13 cellular contexts compared by ENCODE assay signal in the genomic region with DNA sequence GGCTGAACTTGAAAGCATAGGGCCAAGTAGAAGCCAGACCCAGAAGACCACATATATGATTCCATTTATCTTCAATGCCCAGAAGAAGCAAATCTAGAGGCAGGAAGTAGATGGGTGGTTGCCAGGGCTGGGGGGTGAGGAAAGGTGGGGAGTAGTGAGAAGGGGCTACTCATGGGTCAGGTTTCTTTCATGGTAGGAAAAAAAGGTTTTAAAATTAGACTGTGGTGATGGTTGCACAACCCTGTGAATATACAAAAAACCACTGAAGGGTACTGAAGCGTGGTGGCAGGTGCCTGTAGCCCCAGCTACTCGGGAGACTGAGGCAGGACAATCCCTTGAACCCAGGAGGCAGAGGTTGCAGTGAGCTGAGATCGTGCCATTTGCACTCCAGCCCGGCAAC. TPM values are rescaled to one million over a fixed set of nuclear protein-coding genes. Genes with fewer than 3 reads are reported as not detected.
DNase-seq lines count a peak whose midpoint lies in the region; ATAC-seq, FAIRE-seq and TF ChIP-seq lines count a peak whose summit lies in the region.
"Had no signal": no experiment of that assay in that cellular context is flagged by ENCODE, and none has a peak within 500 bp of the region (broad histone marks: within the 10 kb centered on the region; RNA-seq: fewer than 3 reads in every experiment).

No MANE protein-coding gene starts in this region.

- DNase-seq in activated naive CD4-positive, alpha-beta T cell treated with anti-CD3 and anti-CD28 coated beads, Interleukin-2, amount 50 U/mL, for 72 hours (ENCODE audit: low spot score in 2 of 2) = peak in 1 of 2 donors; percentile 52
- no peak for DNase-seq in activated naive CD4-positive, alpha-beta T cell treated with anti-CD3 and anti-CD28 coated beads, Interleukin-2, amount 50 U/mL, for 16 hours
- DNase-seq in GM12878 (ENCODE audit: low read depth, low spot score) (peak; percentile 51), SHP77 (lab: John Stamatoyannopoulos, UW) (no peak), RPMI8226 (no peak), NCI-H69 (lab: John Stamatoyannopoulos, UW) (no peak)
- no peak for DNase-seq in stimulated activated naive CD8-positive, alpha-beta T cell treated with anti-CD3 and anti-CD28 coated beads, Interleukin-15, amount 100 ng/mL, for 72 hours
- DNase-seq: NCI-H2227 treated with DMSO at 0.1 percent for 48 hours, SJCRH30 had no signal

- peaks cover 10% of the 10 kb centered on the region for H3K79me2 ChIP-seq in GM12878 (ENCODE audit: control insufficient read depth, insufficient read depth, low read length)

- CTCF ChIA-PET in GM12878 (lab: Yijun Ruan, JAX) = interaction anchor here (0.6 to 2.1 kb wide), 2 partner anchors 8 to 21 kb away, joined by 3 to 5 read pairs; no protein-coding TSS in a partner anchor

- H3K4me2 ChIP-seq in GM12878 (ENCODE audit: control insufficient read depth, insufficient read depth) = peak overlapping the region; percentile 78

- peaks cover 7 to 29% of the 10 kb centered on the region in 2 donors for H3K36me3 Mint-ChIP-seq in activated naive CD4-positive, alpha-beta T cell treated with anti-CD3 and anti-CD28 coated beads, Interleukin-2, amount 50 U/mL, for 72 hours

- TF ChIP-seq EP300 in Ishikawa (IDR thresholded peaks at IDR 0.05; ENCODE audit: borderline replicate concordance) (peak; percentile 52; the same call in 1 of the 2 replicates), GM12878 (IDR thresholded peaks at IDR 0.05; ENCODE audit: borderline replicate concordance in 1 of 2, control insufficient read depth in 1 of 2, low read depth in 2 of 2, low read length in 2 of 2) (no peak)

- 24% methylated on average over 4 of the region's 4 CpGs for WGBS in GM12878 (ENCODE audit: insufficient coverage, insufficient replicate concordance, low lambda C conversion rate, missing lambda C conversion rate)

- H4K20me1 ChIP-seq in GM12878 (ENCODE audit: control insufficient read depth, insufficient read depth) = peaks cover 8% of the 10 kb centered on the region

- H3K9me3 ChIP-seq in GM12878 (replicated peaks; ENCODE audit: control insufficient read depth, insufficient read depth, low read length) = no peaks in the 10 kb centered on the region
- H3K9me3 ChIP-seq: SJCRH30 had no signal

- H3K27me3 Mint-ChIP-seq in stimulated activated naive CD8-positive, alpha-beta T cell treated with anti-CD3 and anti-CD28 coated beads, Interleukin-15, amount 100 ng/mL, for 72 hours = no peaks in the 10 kb centered on the region

- H3K9me3 Mint-ChIP-seq in activated naive CD4-positive, alpha-beta T cell treated with anti-CD3 and anti-CD28 coated beads, Interleukin-2, amount 50 U/mL, for 72 hours = no peaks in the 10 kb centered on the region
- no peaks in the 10 kb centered on the region for H3K9me3 Mint-ChIP-seq in stimulated activated naive CD8-positive, alpha-beta T cell treated with anti-CD3 and anti-CD28 coated beads, Interleukin-15, amount 100 ng/mL, for 72 hours

- no peak for TF ChIP-seq CTCF in GM12878 (IDR thresholded peaks at IDR 0.05 in 2 of 3, conservative IDR thresholded peaks at IDR 0.05 in 1 of 3; ENCODE audit: control insufficient read depth in 2 of 3, extremely low read depth in 1 of 3, insufficient read depth in 1 of 3, low read depth in 3 of 3, low read length in 3 of 3)

- no peak overlapping the region; the same call in 1 of the 2 replicates for H3K27ac ChIP-seq in GM12878 (ENCODE audit: control insufficient read depth, insufficient read depth)
- H3K27ac ChIP-seq: SJCRH30 had no signal

- RAD21 ChIA-PET in GM12878 (lab: Charles Lee; ENCODE audit: unreplicated experiment) = interaction anchor here (0.6 to 1.3 kb wide), 3 partner anchors 22 to 288 kb away, joined by 3 read pairs; no protein-coding TSS in a partner anchor

- in situ Hi-C loops in GM12878 (cut with MboI) = no loop called here

- no peak for FAIRE-seq in GM12878 (lab: Jason Lieb, UNC)
- FAIRE-seq: bronchial epithelial cell had no signal

- peak overlapping the region; percentile 90 to 93 for H3K27ac Mint-ChIP-seq in activated naive CD4-positive, alpha-beta T cell treated with anti-CD3 and anti-CD28 coated beads, Interleukin-2, amount 50 U/mL, for 72 hours
- peak overlapping the region; percentile 56 to 60 for H3K27ac Mint-ChIP-seq in stimulated activated naive CD8-positive, alpha-beta T cell treated with anti-CD3 and anti-CD28 coated beads, Interleukin-15, amount 100 ng/mL, for 72 hours

- H3K27me3 ChIP-seq in GM12878 (replicated peaks in 1 of 2; ENCODE audit: control insufficient read depth in 2 of 2, insufficient read depth in 2 of 2, low read length in 1 of 2) = no peaks in the 10 kb centered on the region
- H3K27me3 ChIP-seq: SJCRH30 had no signal

- peaks cover 30% of the 10 kb centered on the region for H3K4me1 ChIP-seq in GM12878 (ENCODE audit: control insufficient read depth, insufficient read depth, low read length)

- no peak overlapping the region for H3K9ac ChIP-seq in GM12878 (ENCODE audit: control insufficient read depth, insufficient read depth, low read length)

- peaks cover 0 to 4% of the 10 kb centered on the region in 2 experiments for H3K36me3 ChIP-seq in GM12878 (ENCODE audit: control insufficient read depth in 2 of 2, insufficient read depth in 2 of 2, low read length in 1 of 2)

- H2AFZ ChIP-seq in GM12878 (ENCODE audit: control insufficient read depth, low read depth, low read length) = no peak overlapping the region

- TF ChIP-seq POLR2A in GM12878 (IDR thresholded peaks at IDR 0.05; ENCODE audit: low read depth, low read length) = no peak

- no peak for TF ChIP-seq RAD21 in Ishikawa (IDR thresholded peaks at IDR 0.05; ENCODE audit: low read depth)
- TF ChIP-seq RAD21 in GM12878 (IDR thresholded peaks at IDR 0.05; ENCODE audit: insufficient read depth, low read depth, low read length) = no peak

- no TSS peak for BruUV-seq in GM12878 (replicated peaks; lab: Mats Ljungman, UMichigan)

- intact Hi-C loops in GM12878 (cut with micrococcal nuclease; ENCODE audit: unreplicated experiment) = loop anchor here (10.0 kb wide), 1 partner anchor 255 kb away; a partner anchor contains a TSS

- ATAC-seq in activated naive CD4-positive, alpha-beta T cell treated with anti-CD3 and anti-CD28 coated beads, Interleukin-2, amount 50 U/mL, for 72 hours = no peak
- peak; percentile 63 for ATAC-seq in GM12878
- ATAC-seq in stimulated activated naive CD8-positive, alpha-beta T cell treated with anti-CD3 and anti-CD28 coated beads, Interleukin-15, amount 100 ng/mL, for 72 hours = no peak

- H3K4me3 Mint-ChIP-seq in stimulated activated naive CD8-positive, alpha-beta T cell treated with anti-CD3 and anti-CD28 coated beads, Interleukin-15, amount 100 ng/mL, for 72 hours = peak overlapping the region; percentile 16 to 42

- POLR2A ChIA-PET in GM12878 (lab: Charles Lee) = interaction anchor here (0.6 to 1.1 kb wide), 5 partner anchors 8 to 313 kb away, joined by 3 to 9 read pairs (median 6); no protein-coding TSS in a partner anchor

- SMC1A ChIA-PET in GM12878 (lab: Charles Lee; ENCODE audit: uncharacterized antibody, unreplicated experiment) = interaction anchor here (0.6 to 1.9 kb wide), 4 partner anchors 14 to 31 kb away, joined by 3 to 5 read pairs (median 4); no protein-coding TSS in a partner anchor

- no peak overlapping the region for H3K4me3 ChIP-seq in GM12878
- H3K4me3 ChIP-seq: SJCRH30 had no signal

- H3K4me1 Mint-ChIP-seq in stimulated activated naive CD8-positive, alpha-beta T cell treated with anti-CD3 and anti-CD28 coated beads, Interleukin-15, amount 100 ng/mL, for 72 hours = peaks cover 58% of the 10 kb centered on the region

RNA-seq across cellular contexts. Expression of a gene that starts 5.4 kb away (rescaled TPM):
- 10 to 100 TPM; 57.3 to 64.4 TPM for total RNA-seq in activated naive CD4-positive, alpha-beta T cell treated with anti-CD3 and anti-CD28 coated beads, Interleukin-2, amount 50 U/mL, for 72 hours
- total RNA-seq in GM12878 (2013; cell fraction: nucleolus; rRNA removed) = 26.2 and 26.6 TPM in 2 replicates
- total RNA-seq in GM12878 (2014; rRNA removed) = 25.1 and 27.9 TPM in 2 replicates
- total RNA-seq in GM12878 (2014; rRNA removed; fragmentation: Illumina TruSeq; extraction: Trizol) = 26.5 and 29.3 TPM in 2 replicates
- 47.9 and 52.8 TPM in 2 replicates for total RNA-seq in GM12878 (2021)
- 12.0 TPM for polyA plus RNA-seq in GM12878 (2011; ENCODE audit: low read depth)
- 36.7 and 46.6 TPM in 2 replicates for polyA plus RNA-seq in GM12878 (2011; rRNA removed)
- polyA plus RNA-seq in GM12878 (2011; cell fraction: cytosol; rRNA removed) = 35.0 and 46.2 TPM in 2 replicates
- 87.1 and 99.3 TPM in 2 replicates for polyA plus RNA-seq in GM12878 (2011; cell fraction: nucleus; rRNA removed)
- 27.1 and 34.5 TPM in 2 replicates for polyA plus RNA-seq in GM12878 (2012)
- 26.8 and 33.3 TPM in 2 replicates for polyA plus RNA-seq in GM12878 (2014; fragmentation: Illumina TruSeq; extraction: Trizol)
- polyA plus RNA-seq in GM12878 (2014; fragmentation: Nextera tagmentation; extraction: Ambion mirVana) = 1 to 10 TPM; 3.3 to 5.5 TPM
- polyA plus RNA-seq in GM12878 (2014; rRNA removed) = 34.3 and 35.8 TPM in 2 replicates
- 10 to 100 TPM; 44.5 to 46.0 TPM for polyA plus RNA-seq in GM12878 (2016; fragmentation: Nextera tagmentation; extraction: Ambion mirVana)
- 12.2 and 21.0 TPM in 2 replicates for polyA minus RNA-seq in GM12878 (2011; rRNA and poly(A)+ RNA removed)
- polyA minus RNA-seq in GM12878 (2011; cell fraction: cytosol; rRNA and poly(A)+ RNA removed) = 6.5 and 8.0 TPM in 2 replicates
- 13.1 and 20.2 TPM in 2 replicates for polyA minus RNA-seq in GM12878 (2011; cell fraction: nucleus; rRNA and poly(A)+ RNA removed)

RNA-seq across cellular contexts. Expression of a gene that starts 20.6 kb away (rescaled TPM):
- 10 to 100 TPM; 52.5 to 69.5 TPM for total RNA-seq in activated naive CD4-positive, alpha-beta T cell treated with anti-CD3 and anti-CD28 coated beads, Interleukin-2, amount 50 U/mL, for 72 hours
- 28.6 and 35.9 TPM in 2 replicates for total RNA-seq in GM12878 (2013; cell fraction: nucleolus; rRNA removed)
- total RNA-seq in GM12878 (2014; rRNA removed) = 19.5 and 25.5 TPM in 2 replicates
- 11.5 TPM in 2 replicates for total RNA-seq in GM12878 (2014; rRNA removed; fragmentation: Illumina TruSeq; extraction: Trizol)
- total RNA-seq in GM12878 (2021) = 44.0 and 51.2 TPM in 2 replicates
- polyA plus RNA-seq in GM12878 (2011; ENCODE audit: low read depth) = 10.4 TPM
- 6.4 and 11.4 TPM in 2 replicates for polyA plus RNA-seq in GM12878 (2011; rRNA removed)
- polyA plus RNA-seq in GM12878 (2011; cell fraction: cytosol; rRNA removed) = 26.7 and 26.8 TPM in 2 replicates
- 32.0 and 43.5 TPM in 2 replicates for polyA plus RNA-seq in GM12878 (2011; cell fraction: nucleus; rRNA removed)
- 22.9 and 23.4 TPM in 2 replicates for polyA plus RNA-seq in GM12878 (2012)
- 15.7 and 19.0 TPM in 2 replicates for polyA plus RNA-seq in GM12878 (2014; fragmentation: Illumina TruSeq; extraction: Trizol)
- polyA plus RNA-seq in GM12878 (2014; fragmentation: Nextera tagmentation; extraction: Ambion mirVana) = 1 to 10 TPM; 2.2 to 4.4 TPM
- polyA plus RNA-seq in GM12878 (2014; rRNA removed) = 26.2 and 30.7 TPM in 2 replicates
- polyA plus RNA-seq in GM12878 (2016; fragmentation: Nextera tagmentation; extraction: Ambion mirVana) = 10 to 100 TPM in 1 of 2 experiments, 1 to 10 TPM in 1; 6.9 to 11.6 TPM
- polyA minus RNA-seq in GM12878 (2011; rRNA and poly(A)+ RNA removed) = 18.4 and 31.1 TPM in 2 replicates
- 17.8 and 19.3 TPM in 2 replicates for polyA minus RNA-seq in GM12878 (2011; cell fraction: cytosol; rRNA and poly(A)+ RNA removed)
- 7.6 and 18.6 TPM in 2 replicates for polyA minus RNA-seq in GM12878 (2011; cell fraction: nucleus; rRNA and poly(A)+ RNA removed)

RNA-seq across cellular contexts. Expression of a gene that starts 24.9 kb away (rescaled TPM):
- total RNA-seq in activated naive CD4-positive, alpha-beta T cell treated with anti-CD3 and anti-CD28 coated beads, Interleukin-2, amount 50 U/mL, for 72 hours = 1 to 10 TPM in 1 of 2 donors, under 1 TPM in 1; 0.97 to 1.2 TPM
- total RNA-seq in GM12878 (2013; cell fraction: nucleolus; rRNA removed) = not detected in 2 replicates
- total RNA-seq in GM12878 (2014; rRNA removed) = not detected in 2 replicates
- total RNA-seq in GM12878 (2014; rRNA removed; fragmentation: Illumina TruSeq; extraction: Trizol) = not detected in 2 replicates
- total RNA-seq in GM12878 (2021) = not detected in 2 replicates
- polyA plus RNA-seq in GM12878 (2011; ENCODE audit: low read depth) = not detected
- 0.61 TPM in 1 of 2 replicates, not detected in the other for polyA plus RNA-seq in GM12878 (2011; rRNA removed)
- 0.50 TPM in 1 of 2 replicates, not detected in the other for polyA plus RNA-seq in GM12878 (2011; cell fraction: cytosol; rRNA removed)
- not detected in 2 replicates for polyA plus RNA-seq in GM12878 (2011; cell fraction: nucleus; rRNA removed)
- polyA plus RNA-seq in GM12878 (2012) = 0.96 TPM in 1 of 2 replicates, not detected in the other
- 1.2 TPM in 1 of 2 replicates, not detected in the other for polyA plus RNA-seq in GM12878 (2014; fragmentation: Illumina TruSeq; extraction: Trizol)
- polyA plus RNA-seq in GM12878 (2014; fragmentation: Nextera tagmentation; extraction: Ambion mirVana) = under 1 TPM in 1 of 2 experiments, not detected in 1; 0.79 TPM
- 0.19 and 2.5 TPM in 2 replicates for polyA plus RNA-seq in GM12878 (2014; rRNA removed)
- under 1 TPM in 1 of 2 experiments, not detected in 1; 0.33 TPM for polyA plus RNA-seq in GM12878 (2016; fragmentation: Nextera tagmentation; extraction: Ambion mirVana)
- not detected in 2 replicates for polyA minus RNA-seq in GM12878 (2011; rRNA and poly(A)+ RNA removed)
- polyA minus RNA-seq in GM12878 (2011; cell fraction: cytosol; rRNA and poly(A)+ RNA removed) = not detected in 2 replicates
- polyA minus RNA-seq in GM12878 (2011; cell fraction: nucleus; rRNA and poly(A)+ RNA removed) = not detected in 2 replicates
- total RNA-seq: bronchial epithelial cell, HT-29 had no signal
- polyA plus RNA-seq: neural cell had no signal

RNA-seq across cellular contexts. Expression of a gene that starts 32.7 kb away (rescaled TPM):
- total RNA-seq in activated naive CD4-positive, alpha-beta T cell treated with anti-CD3 and anti-CD28 coated beads, Interleukin-2, amount 50 U/mL, for 72 hours = 100 to 1,000 TPM; 161 to 208 TPM
- 58.7 and 62.2 TPM in 2 replicates for total RNA-seq in GM12878 (2013; cell fraction: nucleolus; rRNA removed)
- total RNA-seq in GM12878 (2014; rRNA removed) = 85.4 and 89.7 TPM in 2 replicates
- 47.7 and 52.6 TPM in 2 replicates for total RNA-seq in GM12878 (2014; rRNA removed; fragmentation: Illumina TruSeq; extraction: Trizol)
- 124 and 125 TPM in 2 replicates for total RNA-seq in GM12878 (2021)
- 39.5 TPM for polyA plus RNA-seq in GM12878 (2011; ENCODE audit: low read depth)
- polyA plus RNA-seq in GM12878 (2011; rRNA removed) = 42.5 and 62.5 TPM in 2 replicates
- polyA plus RNA-seq in GM12878 (2011; cell fraction: cytosol; rRNA removed) = 104 and 113 TPM in 2 replicates
- polyA plus RNA-seq in GM12878 (2011; cell fraction: nucleus; rRNA removed) = 234 and 279 TPM in 2 replicates
- polyA plus RNA-seq in GM12878 (2012) = 90.6 and 97.1 TPM in 2 replicates
- polyA plus RNA-seq in GM12878 (2014; fragmentation: Illumina TruSeq; extraction: Trizol) = 85.0 and 130 TPM in 2 replicates
- polyA plus RNA-seq in GM12878 (2014; fragmentation: Nextera tagmentation; extraction: Ambion mirVana) = 10 to 100 TPM in 1 of 2 experiments, 1 to 10 TPM in 1; 2.8 to 16.0 TPM
- 98.4 and 124 TPM in 2 replicates for polyA plus RNA-seq in GM12878 (2014; rRNA removed)
- polyA plus RNA-seq in GM12878 (2016; fragmentation: Nextera tagmentation; extraction: Ambion mirVana) = 100 to 1,000 TPM; 147 to 153 TPM
- 45.6 and 80.6 TPM in 2 replicates for polyA minus RNA-seq in GM12878 (2011; rRNA and poly(A)+ RNA removed)
- polyA minus RNA-seq in GM12878 (2011; cell fraction: cytosol; rRNA and poly(A)+ RNA removed) = 16.0 and 19.1 TPM in 2 replicates
- polyA minus RNA-seq in GM12878 (2011; cell fraction: nucleus; rRNA and poly(A)+ RNA removed) = 27.7 and 42.4 TPM in 2 replicates
- total RNA-seq: HT-29 had no signal

RNA-seq across cellular contexts. Expression of a gene that starts 45.5 kb away (rescaled TPM):
- 10 to 100 TPM in 1 of 2 donors, 1 to 10 TPM in 1; 7.6 to 10.9 TPM for total RNA-seq in activated naive CD4-positive, alpha-beta T cell treated with anti-CD3 and anti-CD28 coated beads, Interleukin-2, amount 50 U/mL, for 72 hours
- 11.9 and 12.6 TPM in 2 replicates for total RNA-seq in GM12878 (2013; cell fraction: nucleolus; rRNA removed)
- total RNA-seq in GM12878 (2014; rRNA removed) (10.5 and 10.6 TPM in 2 replicates), GM12878 (2014; rRNA removed; fragmentation: Illumina TruSeq; extraction: Trizol) (6.4 and 6.6 TPM in 2 replicates), GM12878 (2021) (11.1 and 12.0 TPM in 2 replicates)
- 2.0 TPM for polyA plus RNA-seq in GM12878 (2011; ENCODE audit: low read depth)
- polyA plus RNA-seq in GM12878 (2011; rRNA removed) (3.2 and 4.0 TPM in 2 replicates), GM12878 (2014; fragmentation: Illumina TruSeq; extraction: Trizol) (1.3 and 4.5 TPM in 2 replicates), GM12878 (2014; fragmentation: Nextera tagmentation; extraction: Ambion mirVana) (1 to 10 TPM in 1 of 2 experiments, under 1 TPM in 1; 0.14 to 1.0 TPM), GM12878 (2014; rRNA removed) (7.0 and 8.6 TPM in 2 replicates), GM12878 (2016; fragmentation: Nextera tagmentation; extraction: Ambion mirVana) (1 to 10 TPM in 1 of 2 experiments, under 1 TPM in 1; 0.88 to 1.2 TPM)
- 5.7 and 5.9 TPM in 2 replicates for polyA plus RNA-seq in GM12878 (2011; cell fraction: cytosol; rRNA removed)
- polyA plus RNA-seq in GM12878 (2011; cell fraction: nucleus; rRNA removed) = 7.3 and 8.5 TPM in 2 replicates
- 3.8 and 4.6 TPM in 2 replicates for polyA plus RNA-seq in GM12878 (2012)
- 5.3 and 8.5 TPM in 2 replicates for polyA minus RNA-seq in GM12878 (2011; rRNA and poly(A)+ RNA removed)
- polyA minus RNA-seq in GM12878 (2011; cell fraction: cytosol; rRNA and poly(A)+ RNA removed) = 2.8 and 3.8 TPM in 2 replicates
- polyA minus RNA-seq in GM12878 (2011; cell fraction: nucleus; rRNA and poly(A)+ RNA removed) = 4.7 and 6.3 TPM in 2 replicates
